ENCODE assay signal across 10 cellular contexts in genomic region chr6:132513821-132514545, GRCh38. TPM values are rescaled to one million over a fixed set of nuclear protein-coding genes. Genes with fewer than 3 reads are reported as not detected.
DNase-seq lines count a peak whose midpoint lies in the region; ATAC-seq, FAIRE-seq and TF ChIP-seq lines count a peak whose summit lies in the region.
"Had no signal": no experiment of that assay in that cellular context is flagged by ENCODE, and none has a peak within 500 bp of the region (broad histone marks: within the 10 kb centered on the region; RNA-seq: fewer than 3 reads in every experiment).

No MANE protein-coding gene starts in this region.

- H3K36me3 ChIP-seq in keratinocyte (ENCODE audit: control insufficient read depth in 2 of 2, extremely low read depth in 1 of 2, insufficient read depth in 2 of 2, low read length in 2 of 2) (no peaks in the 10 kb centered on the region), SK-N-SH (replicated peaks in 1 of 2; ENCODE audit: control insufficient read depth in 1 of 2, insufficient read depth in 2 of 2, low read length in 1 of 2) (no peaks in the 10 kb centered on the region)

- no peak for TF ChIP-seq EP300 in SK-N-SH (IDR thresholded peaks at IDR 0.05; ENCODE audit: borderline replicate concordance in 1 of 2, low read depth in 1 of 2, low read length in 1 of 2)

- DNase-seq in T-helper 2 cell treated with Interferon-gamma antibody and Interleukin-4, amounts not matched to agents 5 μg/mL and 100 μg/mL, for 36 hours (ENCODE audit: low spot score): no peak
- DNase-seq in T-helper 2 cell: no peak
- DNase-seq in keratinocyte (ENCODE audit: low read depth, low spot score): no peak
- peak in 1 of 49 donors; percentile 4 for DNase-seq in substantia nigra (lab: John Stamatoyannopoulos, UW)
- no peak for DNase-seq in stimulated activated CD8-positive, alpha-beta memory T cell treated with anti-CD3 and anti-CD28 coated beads, Interleukin-4, amount 100 ng/mL, for 48 hours
- no peak for DNase-seq in SK-N-SH

- peak overlapping the region; percentile 97 for H3K4me3 Mint-ChIP-seq in T-helper 2 cell treated with Interferon-gamma antibody and Interleukin-4, amounts not matched to agents 5 μg/mL and 100 μg/mL, for 36 hours
- H3K4me3 Mint-ChIP-seq in activated T-helper 17 cell treated with anti-CD3 and anti-CD28 coated beads, Interleukin-2, amount 50 U/mL, for 72 hours: peak overlapping the region; percentile 96

- peaks cover 21% of the 10 kb centered on the region for H3K4me1 Mint-ChIP-seq in T-helper 2 cell treated with Interferon-gamma antibody and Interleukin-4, amounts not matched to agents 5 μg/mL and 100 μg/mL, for 36 hours (ENCODE audit: low read depth)
- peaks cover 15% of the 10 kb centered on the region for H3K4me1 Mint-ChIP-seq in activated T-helper 17 cell treated with anti-CD3 and anti-CD28 coated beads, Interleukin-2, amount 50 U/mL, for 72 hours

- no peaks in the 10 kb centered on the region for H3K36me3 Mint-ChIP-seq in T-helper 2 cell treated with Interferon-gamma antibody and Interleukin-4, amounts not matched to agents 5 μg/mL and 100 μg/mL, for 36 hours (ENCODE audit: low read depth)
- H3K36me3 Mint-ChIP-seq in activated T-helper 17 cell treated with anti-CD3 and anti-CD28 coated beads, Interleukin-2, amount 50 U/mL, for 72 hours (ENCODE audit: low read depth): no peaks in the 10 kb centered on the region

- H3K27me3 ChIP-seq in keratinocyte (ENCODE audit: control insufficient read depth, extremely low read depth, insufficient read depth, low read length) (no peaks in the 10 kb centered on the region), SK-N-SH (ENCODE audit: insufficient read depth) (peaks cover 38% of the 10 kb centered on the region; the same call in 1 of the 2 replicates)

- H3F3A ChIP-seq in SK-N-SH (replicated peaks; ENCODE audit: insufficient read depth): no peaks in the 10 kb centered on the region

- POLR2A ChIA-PET in SK-N-SH (lab: Yijun Ruan, JAX): interaction anchor here (1.5 kb wide), 1 partner anchor 300 kb away, joined by 6 read pairs; the partner anchor contains the start of gene RPS12

- TF ChIP-seq CTCF in keratinocyte (optimal IDR thresholded peaks at IDR 0.05 in 1 of 3, IDR thresholded peaks at IDR 0.05 in 1 of 3, conservative IDR thresholded peaks at IDR 0.05 in 1 of 3; ENCODE audit: extremely low read depth in 1 of 3, insufficient read depth in 2 of 3, low read length in 3 of 3) (no peak), SK-N-SH (IDR thresholded peaks at IDR 0.05) (no peak)

- no peaks in the 10 kb centered on the region for H3K9me3 Mint-ChIP-seq in T-helper 2 cell treated with Interferon-gamma antibody and Interleukin-4, amounts not matched to agents 5 μg/mL and 100 μg/mL, for 36 hours
- no peaks in the 10 kb centered on the region for H3K9me3 Mint-ChIP-seq in activated T-helper 17 cell treated with anti-CD3 and anti-CD28 coated beads, Interleukin-2, amount 50 U/mL, for 72 hours

- peak overlapping the region; percentile 99 for H3K4me2 ChIP-seq in keratinocyte (ENCODE audit: control insufficient read depth, extremely low read depth, insufficient read depth, low read depth, low read length)
- H3K4me2 ChIP-seq in SK-N-SH: no peak overlapping the region

- CTCF ChIA-PET in SK-N-SH (lab: Yijun Ruan, JAX): interaction anchor here (1.4 to 2.0 kb wide), 2 partner anchors 16 to 17 kb away, joined by 11 to 13 read pairs; no protein-coding TSS in a partner anchor

- H3K9ac ChIP-seq in keratinocyte (ENCODE audit: control insufficient read depth, extremely low read depth, insufficient read depth, low read length): no peak overlapping the region
- no peak overlapping the region for H3K9ac ChIP-seq in SK-N-SH

- H3K9me3 ChIP-seq in keratinocyte (ENCODE audit: control insufficient read depth, low read depth, low read length) (no peaks in the 10 kb centered on the region), SK-N-SH (no peaks in the 10 kb centered on the region)

- H2AFZ ChIP-seq in keratinocyte (ENCODE audit: control insufficient read depth, low read length): peak overlapping the region; percentile 60
- H2AFZ ChIP-seq in SK-N-SH (ENCODE audit: low read depth): no peak overlapping the region

- H3K4me1 ChIP-seq in keratinocyte (ENCODE audit: control insufficient read depth, extremely low read depth, insufficient read depth, low read length) (peaks cover 13% of the 10 kb centered on the region), SK-N-SH (ENCODE audit: control insufficient read depth in 1 of 2, insufficient read depth in 2 of 2, low read depth in 1 of 2, low read length in 1 of 2) (peaks cover 4 to 8% of the 10 kb centered on the region in 2 experiments; a peak in 3 of 4 replicates)

- H3K27ac ChIP-seq in keratinocyte (ENCODE audit: control insufficient read depth, insufficient read depth, low read length) (no peak overlapping the region), substantia nigra (ENCODE audit: low read depth, low read length, poor library complexity, severe bottlenecking) (peak overlapping the region; percentile 18), SK-N-SH (ENCODE audit: low read depth in 2 of 2, low read length in 1 of 2) (no peak overlapping the region)

- 24% methylated on average over 3 of the region's 3 CpGs for WGBS in SK-N-SH (ENCODE audit: low lambda C conversion rate)

- no peaks in the 10 kb centered on the region for H3K9me1 ChIP-seq in keratinocyte (ENCODE audit: control insufficient read depth, extremely low read depth, insufficient read depth, low read length)

- no peak overlapping the region for H3K27ac Mint-ChIP-seq in T-helper 2 cell treated with Interferon-gamma antibody and Interleukin-4, amounts not matched to agents 5 μg/mL and 100 μg/mL, for 36 hours
- H3K27ac Mint-ChIP-seq in activated T-helper 17 cell treated with anti-CD3 and anti-CD28 coated beads, Interleukin-2, amount 50 U/mL, for 72 hours: peak overlapping the region; percentile 87

- H3K79me2 ChIP-seq in keratinocyte (ENCODE audit: control insufficient read depth, insufficient read depth, low read length): peaks cover 32% of the 10 kb centered on the region
- peaks cover 29% of the 10 kb centered on the region for H3K79me2 ChIP-seq in SK-N-SH (ENCODE audit: insufficient read depth)

- dilution Hi-C loops in keratinocyte (cut with MboI; ENCODE audit: extremely low pct_ligation_motif_present, low sequenced_read_pairs): no loop called here

- peak overlapping the region in 2 of 3 experiments; percentile 94 to 96 for H3K4me3 ChIP-seq in keratinocyte (ENCODE audit: control insufficient read depth in 2 of 3, extremely low read depth in 1 of 3, insufficient read depth in 2 of 3, low read depth in 1 of 3, low read length in 3 of 3)
- no peak overlapping the region for H3K4me3 ChIP-seq in SK-N-SH (ENCODE audit: low read depth in 2 of 2, low read length in 1 of 2)

- TF ChIP-seq RAD21 in SK-N-SH (IDR thresholded peaks at IDR 0.05; ENCODE audit: low read length): no peak

- no peak for FAIRE-seq in keratinocyte (lab: Jason Lieb, UNC)

- H3K9me2 ChIP-seq in SK-N-SH: no peaks in the 10 kb centered on the region

- peaks cover 26% of the 10 kb centered on the region for H3K27me3 Mint-ChIP-seq in T-helper 2 cell treated with Interferon-gamma antibody and Interleukin-4, amounts not matched to agents 5 μg/mL and 100 μg/mL, for 36 hours (ENCODE audit: low read depth)
- peaks cover 3% of the 10 kb centered on the region for H3K27me3 Mint-ChIP-seq in activated T-helper 17 cell treated with anti-CD3 and anti-CD28 coated beads, Interleukin-2, amount 50 U/mL, for 72 hours

- ATAC-seq in activated T-helper 17 cell treated with anti-CD3 and anti-CD28 coated beads, Interleukin-2, amount 50 U/mL, for 72 hours (replicated peaks): no peak
- no peak for ATAC-seq in HG02610 (IDR thresholded peaks at IDR 0.05; ENCODE audit: unreplicated experiment)

- H4K20me1 ChIP-seq in keratinocyte (ENCODE audit: control insufficient read depth, extremely low read depth, insufficient read depth, low read length) (no peaks in the 10 kb centered on the region), SK-N-SH (ENCODE audit: insufficient read depth) (no peaks in the 10 kb centered on the region)

RNA-seq across cellular contexts. Expression of gene STX7, which starts 1.1 kb away (rescaled TPM):
- 10 to 100 TPM; 17.7 to 28.2 TPM for total RNA-seq in activated T-helper 17 cell treated with anti-CD3 and anti-CD28 coated beads, Interleukin-2, amount 50 U/mL, for 72 hours
- 28.8 to 41.0 TPM (median 34.9 TPM) in 3 replicates for polyA plus RNA-seq in keratinocyte
- 51.1 TPM for polyA plus RNA-seq in keratinocyte (2011; ENCODE audit: low read depth)
- polyA plus RNA-seq in keratinocyte (2011; cell fraction: cytosol; rRNA removed): 18.3 and 30.3 TPM in 2 replicates
- 12.5 and 17.3 TPM in 2 replicates for polyA plus RNA-seq in keratinocyte (2011; cell fraction: nucleus; rRNA removed)
- polyA plus RNA-seq in keratinocyte (2012; ENCODE audit: low replicate concordance): 25.4 and 27.8 TPM in 2 replicates
- 11.2 to 25.0 TPM (median 23.5 TPM) in 3 replicates for polyA minus RNA-seq in keratinocyte
- 26.9 TPM for polyA minus RNA-seq in keratinocyte (2011; cell fraction: cytosol; rRNA and poly(A)+ RNA removed)
- 17.2 and 23.7 TPM in 2 replicates for polyA minus RNA-seq in keratinocyte (2011; cell fraction: nucleus; rRNA and poly(A)+ RNA removed)
- 12.8 and 16.0 TPM in 2 replicates for polyA plus RNA-seq in SK-N-SH (2012; rRNA removed)
- 15.7 and 15.8 TPM in 2 replicates for polyA plus RNA-seq in SK-N-SH (2012; cell fraction: cytosol; rRNA removed)
- polyA plus RNA-seq in SK-N-SH (2012; cell fraction: nucleus; rRNA removed): 5.7 and 9.9 TPM in 2 replicates

RNA-seq across cellular contexts. Expression of gene TAAR9, which starts 24.1 kb away (rescaled TPM):
- total RNA-seq in activated T-helper 17 cell treated with anti-CD3 and anti-CD28 coated beads, Interleukin-2, amount 50 U/mL, for 72 hours: not detected
- not detected in 3 replicates for polyA plus RNA-seq in keratinocyte
- polyA plus RNA-seq in keratinocyte (2011; ENCODE audit: low read depth): not detected
- polyA plus RNA-seq in keratinocyte (2011; cell fraction: cytosol; rRNA removed): not detected in 2 replicates
- not detected in 2 replicates for polyA plus RNA-seq in keratinocyte (2011; cell fraction: nucleus; rRNA removed)
- not detected in 2 replicates for polyA plus RNA-seq in keratinocyte (2012; ENCODE audit: low replicate concordance)
- not detected in 3 replicates for polyA minus RNA-seq in keratinocyte
- polyA minus RNA-seq in keratinocyte (2011; cell fraction: cytosol; rRNA and poly(A)+ RNA removed): not detected
- polyA minus RNA-seq in keratinocyte (2011; cell fraction: nucleus; rRNA and poly(A)+ RNA removed): not detected in 2 replicates
- not detected in 2 replicates for polyA plus RNA-seq in SK-N-SH (2012; rRNA removed)
- not detected in 2 replicates for polyA plus RNA-seq in SK-N-SH (2012; cell fraction: cytosol; rRNA removed)
- polyA plus RNA-seq in SK-N-SH (2012; cell fraction: nucleus; rRNA removed): not detected in 2 replicates
- total RNA-seq: esophagus mucosa had no signal
- polyA plus RNA-seq: AG04450 had no signal

RNA-seq across cellular contexts. Expression of gene TAAR8, which starts 38.5 kb away (rescaled TPM):
- total RNA-seq in activated T-helper 17 cell treated with anti-CD3 and anti-CD28 coated beads, Interleukin-2, amount 50 U/mL, for 72 hours: not detected
- not detected in 3 replicates for polyA plus RNA-seq in keratinocyte
- polyA plus RNA-seq in keratinocyte (2011; ENCODE audit: low read depth): not detected
- not detected in 2 replicates for polyA plus RNA-seq in keratinocyte (2011; cell fraction: cytosol; rRNA removed)
- not detected in 2 replicates for polyA plus RNA-seq in keratinocyte (2011; cell fraction: nucleus; rRNA removed)
- polyA plus RNA-seq in keratinocyte (2012; ENCODE audit: low replicate concordance): not detected in 2 replicates
- polyA minus RNA-seq in keratinocyte: not detected in 3 replicates
- polyA minus RNA-seq in keratinocyte (2011; cell fraction: cytosol; rRNA and poly(A)+ RNA removed): not detected
- not detected in 2 replicates for polyA minus RNA-seq in keratinocyte (2011; cell fraction: nucleus; rRNA and poly(A)+ RNA removed)
- not detected in 2 replicates for polyA plus RNA-seq in SK-N-SH (2012; rRNA removed)
- polyA plus RNA-seq in SK-N-SH (2012; cell fraction: cytosol; rRNA removed): not detected in 2 replicates
- not detected in 2 replicates for polyA plus RNA-seq in SK-N-SH (2012; cell fraction: nucleus; rRNA removed)
- total RNA-seq: esophagus mucosa had no signal
- polyA plus RNA-seq: AG04450 had no signal

RNA-seq across cellular contexts. Expression of gene TAAR6, which starts 56.1 kb away (rescaled TPM):
- total RNA-seq in activated T-helper 17 cell treated with anti-CD3 and anti-CD28 coated beads, Interleukin-2, amount 50 U/mL, for 72 hours: not detected
- not detected in 3 replicates for polyA plus RNA-seq in keratinocyte
- polyA plus RNA-seq in keratinocyte (2011; ENCODE audit: low read depth): not detected
- not detected in 2 replicates for polyA plus RNA-seq in keratinocyte (2011; cell fraction: cytosol; rRNA removed)
- polyA plus RNA-seq in keratinocyte (2011; cell fraction: nucleus; rRNA removed): not detected in 2 replicates
- polyA plus RNA-seq in keratinocyte (2012; ENCODE audit: low replicate concordance): not detected in 2 replicates
- not detected in 3 replicates for polyA minus RNA-seq in keratinocyte
- polyA minus RNA-seq in keratinocyte (2011; cell fraction: cytosol; rRNA and poly(A)+ RNA removed): not detected
- polyA minus RNA-seq in keratinocyte (2011; cell fraction: nucleus; rRNA and poly(A)+ RNA removed): not detected in 2 replicates
- polyA plus RNA-seq in SK-N-SH (2012; rRNA removed): not detected in 2 replicates
- polyA plus RNA-seq in SK-N-SH (2012; cell fraction: cytosol; rRNA removed): not detected in 2 replicates
- 0.15 TPM in 1 of 2 replicates, not detected in the other for polyA plus RNA-seq in SK-N-SH (2012; cell fraction: nucleus; rRNA removed)
- total RNA-seq: esophagus mucosa had no signal
- polyA plus RNA-seq: AG04450 had no signal

Comparison
In these comparisons a context has a peak if more than half of its experiments do, and no peak if none do; other contexts are left out.
1. H3K4me3 ChIP-seq: peak in keratinocyte (2 of 3); none in SK-N-SH (0 of 2).